ENCODE assay signal across 15 cellular contexts in genomic region chr1:117825414-117825813, GRCh38.
DNase-seq lines count a peak whose midpoint lies in the region; ATAC-seq and TF ChIP-seq lines count a peak whose summit lies in the region.
"Had no signal": no experiment of that assay in that cellular context is flagged by ENCODE, and none has a peak within 500 bp of the region (broad histone marks: within the 10 kb centered on the region; RNA-seq: fewer than 3 reads in every experiment).

No MANE protein-coding gene starts in this region.

- H3K9me3 ChIP-seq in esophagus muscularis mucosa (no peaks in the 10 kb centered on the region), psoas muscle (no peaks in the 10 kb centered on the region)
- H3K9me3 ChIP-seq: prostate gland, transverse colon had no signal

- H3K36me3 Mint-ChIP-seq in HFFc6 (ENCODE audit: low read depth) = peaks cover 9% of the 10 kb centered on the region; the same call in 1 of the 2 replicates
- H3K36me3 Mint-ChIP-seq: activated naive CD8-positive, alpha-beta T cell treated with anti-CD3 and anti-CD28 coated beads for 36 hours had no signal

- H3K4me3 Mint-ChIP-seq in HFFc6 = no peak overlapping the region
- H3K4me3 Mint-ChIP-seq: activated naive CD8-positive, alpha-beta T cell treated with anti-CD3 and anti-CD28 coated beads for 36 hours; activated T-helper 1 cell treated with anti-CD3 and anti-CD28 coated beads, Interleukin-12 subunit alpha, Interleukin-12 subunit beta, Interleukin-2, Interleukin-4 antibody, amounts not matched to agents 30 ng/mL and 10 ng/mL and 1 ng/mL, durations not matched to agents 14 hours and 24 hours and 36 hours; H9 had no signal

- intact Hi-C loops in esophagus muscularis mucosa (cut with DNase I) = no loop called here
- intact Hi-C loops in psoas muscle (cut with DNase I) = no loop called here

- whole genome bisulfite sequencing in esophagus muscularis mucosa = 86% methylated on average over 1 of the region's 2 CpGs
- 50 to 62% (median 52%) methylated on average over 2 of the region's 2 CpGs for WGBS in psoas muscle, 3 donors

- no peak for TF ChIP-seq EP300 in esophagus muscularis mucosa (IDR thresholded peaks at IDR 0.05)

- H3K27ac Mint-ChIP-seq in HFFc6 = peak overlapping the region; percentile 92
- H3K27ac Mint-ChIP-seq: activated naive CD8-positive, alpha-beta T cell treated with anti-CD3 and anti-CD28 coated beads for 36 hours; activated T-helper 1 cell treated with anti-CD3 and anti-CD28 coated beads, Interleukin-12 subunit alpha, Interleukin-12 subunit beta, Interleukin-2, Interleukin-4 antibody, amounts not matched to agents 30 ng/mL and 10 ng/mL and 1 ng/mL, durations not matched to agents 14 hours and 24 hours and 36 hours; H9 had no signal

- H3K27ac ChIP-seq in ACC112 (ENCODE audit: low read depth, low read length) (peak overlapping the region; percentile 80), esophagus muscularis mucosa (replicated peaks in 1 of 4) (peak overlapping the region; percentile 48 to 73 (median 72)), psoas muscle (no peak overlapping the region)
- H3K27ac ChIP-seq: prostate gland had no signal

- H3K4me3 ChIP-seq in ACC112 (ENCODE audit: low read depth, low read length) (no peak overlapping the region), esophagus muscularis mucosa (no peak overlapping the region), psoas muscle (no peak overlapping the region)
- H3K4me3 ChIP-seq: prostate gland, transverse colon had no signal

- no peak for DNase-seq in HFFc6
- DNase-seq in esophagus muscularis mucosa (ENCODE audit: extremely low spot score) = no peak
- DNase-seq in psoas muscle = peak; percentile 49 to 62
- no peak for DNase-seq in medulla oblongata (ENCODE audit: extremely low spot score)
- DNase-seq in activated T-cell treated with anti-CD3 and anti-CD28 coated beads, Interleukin-2, amount 50 U/mL, for 1 hour = no peak
- DNase-seq: activated CD4-positive, CD25-positive, alpha-beta regulatory T cell; activated naive CD8-positive, alpha-beta T cell treated with anti-CD3 and anti-CD28 coated beads for 36 hours; H9; NCI-H1694; transverse colon had no signal

- H3K27me3 Mint-ChIP-seq in HFFc6 (ENCODE audit: insufficient read depth) = no peaks in the 10 kb centered on the region

- H3K4me1 ChIP-seq in ACC112 (ENCODE audit: control insufficient read depth, insufficient read depth, low read length, unreplicated experiment) (peaks cover 62% of the 10 kb centered on the region), esophagus muscularis mucosa (peaks cover 41 to 81% (median 78%) of the 10 kb centered on the region in 4 donors), psoas muscle (peaks cover 14% of the 10 kb centered on the region)

- TF ChIP-seq POLR2A in esophagus muscularis mucosa (IDR thresholded peaks at IDR 0.05; ENCODE audit: low read depth) = no peak

- no peak for TF ChIP-seq CTCF in HFFc6 (IDR thresholded peaks at IDR 0.05)
- no peak for TF ChIP-seq CTCF in esophagus muscularis mucosa (IDR thresholded peaks at IDR 0.05)
- TF ChIP-seq CTCF in psoas muscle (IDR thresholded peaks at IDR 0.05) = no peak

- no peaks in the 10 kb centered on the region for H3K79me2 ChIP-seq in ACC112 (ENCODE audit: control insufficient read depth, insufficient read depth, low read length, unreplicated experiment)

- peak overlapping the region; percentile 57 for H2AFZ ChIP-seq in ACC112 (ENCODE audit: low read length, unreplicated experiment)

- H3K27me3 ChIP-seq in ACC112 (ENCODE audit: insufficient read depth, low read length) (no peaks in the 10 kb centered on the region), esophagus muscularis mucosa (no peaks in the 10 kb centered on the region), psoas muscle (ENCODE audit: insufficient read depth in 3 of 3, low read length in 2 of 3) (no peaks in the 10 kb centered on the region)
- H3K27me3 ChIP-seq: transverse colon had no signal

- ATAC-seq in psoas muscle (no peak), GM21529 (IDR thresholded peaks at IDR 0.05; ENCODE audit: unreplicated experiment) (no peak), HG02870 (IDR thresholded peaks at IDR 0.05; ENCODE audit: unreplicated experiment) (no peak)

- H3K4me1 Mint-ChIP-seq in HFFc6 (ENCODE audit: low read depth) = peaks cover 86% of the 10 kb centered on the region
- H3K4me1 Mint-ChIP-seq: activated naive CD8-positive, alpha-beta T cell treated with anti-CD3 and anti-CD28 coated beads for 36 hours had no signal

- H3K9me3 Mint-ChIP-seq in HFFc6 = peaks cover 2% of the 10 kb centered on the region; the same call in 1 of the 2 replicates

- H3K36me3 ChIP-seq in ACC112 (ENCODE audit: insufficient read depth, low read length) (no peaks in the 10 kb centered on the region), esophagus muscularis mucosa (no peaks in the 10 kb centered on the region), psoas muscle (ENCODE audit: insufficient read depth in 1 of 2, low read depth in 1 of 2) (no peaks in the 10 kb centered on the region)
- H3K36me3 ChIP-seq: prostate gland, transverse colon had no signal

Comparison
In these comparisons a context has a peak if more than half of its experiments do, and no peak if none do; other contexts are left out.
1. DNase-seq: peak in psoas muscle (2 of 2); none in HFFc6 (single experiment), esophagus muscularis mucosa (single experiment), medulla oblongata (single experiment) and activated T-cell treated with anti-CD3 and anti-CD28 coated beads, Interleukin-2, amount 50 U/mL, for 1 hour (single experiment).